ENCODE assay signal across 1 cellular context in the genomic region with DNA sequence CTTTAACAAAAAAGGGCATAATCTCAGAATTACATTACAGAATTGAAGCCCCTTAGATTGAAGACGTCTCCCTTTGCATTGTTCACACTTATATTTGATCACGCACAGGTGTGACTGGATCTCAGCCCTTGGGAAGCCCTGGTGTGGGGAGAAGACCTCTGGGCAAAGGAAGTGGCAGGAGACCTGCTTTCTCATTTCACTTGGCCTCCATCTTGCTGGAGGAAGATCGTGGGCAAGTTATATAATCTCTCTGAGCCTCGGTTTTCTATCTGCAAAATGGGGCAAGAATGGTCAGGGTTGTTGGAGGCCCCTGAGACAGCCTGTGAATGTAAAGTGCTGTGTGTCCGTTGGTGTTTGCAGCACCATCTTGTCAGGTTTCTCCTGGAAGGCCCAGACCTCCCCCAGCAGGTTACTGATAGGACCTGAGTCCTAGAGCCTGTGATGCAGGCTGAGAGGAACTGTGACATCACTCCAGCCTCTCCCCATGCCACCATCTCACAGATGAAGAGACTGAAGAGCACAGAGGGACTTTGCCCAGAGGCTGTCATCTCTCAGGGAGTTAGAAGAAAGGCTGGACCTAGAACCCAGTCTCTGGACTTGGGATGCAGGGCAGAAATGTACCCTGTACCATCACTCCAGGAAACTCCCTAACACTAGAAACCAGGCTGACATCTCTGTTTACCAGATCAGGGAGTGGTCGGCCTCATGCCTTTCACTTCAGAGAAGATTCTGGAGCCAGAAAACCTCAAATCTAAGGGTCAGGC.
A peak's percentile ranks its signal among the peaks of the same experiment; 100 is the strongest.
TF ChIP-seq lines count a peak whose summit lies in the region.

No MANE protein-coding gene starts in this region.

TF ChIP-seq in HepG2, 621 proteins besides CTCF, POLR2A, EP300 and RAD21 (continued from another document and continues in another):
- TF ChIP-seq, protein P1, sequence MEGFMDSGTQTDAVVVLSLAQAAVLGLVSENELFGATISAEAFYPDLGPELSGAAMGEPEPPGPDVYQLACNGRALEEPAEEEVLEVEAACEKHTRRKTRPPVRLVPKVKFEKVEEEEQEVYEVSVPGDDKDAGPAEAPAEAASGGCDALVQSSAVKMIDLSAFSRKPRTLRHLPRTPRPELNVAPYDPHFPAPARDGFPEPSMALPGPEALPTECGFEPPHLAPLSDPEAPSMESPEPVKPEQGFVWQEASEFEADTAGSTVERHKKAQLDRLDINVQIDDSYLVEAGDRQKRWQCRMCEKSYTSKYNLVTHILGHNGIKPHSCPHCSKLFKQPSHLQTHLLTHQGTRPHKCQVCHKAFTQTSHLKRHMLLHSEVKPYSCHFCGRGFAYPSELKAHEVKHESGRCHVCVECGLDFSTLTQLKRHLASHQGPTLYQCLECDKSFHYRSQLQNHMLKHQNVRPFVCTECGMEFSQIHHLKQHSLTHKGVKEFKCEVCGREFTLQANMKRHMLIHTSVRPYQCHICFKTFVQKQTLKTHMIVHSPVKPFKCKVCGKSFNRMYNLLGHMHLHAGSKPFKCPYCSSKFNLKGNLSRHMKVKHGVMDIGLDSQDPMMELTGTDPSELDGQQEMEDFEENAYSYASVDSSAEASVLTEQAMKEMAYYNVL (CRISPR knock-in tag; IDR thresholded peaks at IDR 0.05; ENCODE audit: borderline replicate concordance): no peak
- TF ChIP-seq ZNF335 (CRISPR knock-in tag; IDR thresholded peaks at IDR 0.05) (no peak), ZNF230 (CRISPR knock-in tag; IDR thresholded peaks at IDR 0.05) (no peak), ATF7-NPFF (CRISPR knock-in tag; IDR thresholded peaks at IDR 0.05; ENCODE audit: low read depth) (no peak), FOSL2 (CRISPR knock-in tag; IDR thresholded peaks at IDR 0.05) (no peak), SOX6 (IDR thresholded peaks at IDR 0.05) (no peak), SOX6 (CRISPR knock-in tag; IDR thresholded peaks at IDR 0.05) (no peak), SCMH1 (CRISPR knock-in tag; IDR thresholded peaks at IDR 0.05; ENCODE audit: borderline replicate concordance) (no peak), HDAC2 (CRISPR knock-in tag; IDR thresholded peaks at IDR 0.05) (no peak), NONO (IDR thresholded peaks at IDR 0.05) (no peak), NONO (CRISPR knock-in tag; conservative IDR thresholded peaks at IDR 0.05) (no peak), ZNF557 (CRISPR knock-in tag; IDR thresholded peaks at IDR 0.05) (no peak), ZFP36L2 (CRISPR knock-in tag; IDR thresholded peaks at IDR 0.05) (no peak), ZNF780A (CRISPR knock-in tag; IDR thresholded peaks at IDR 0.05) (no peak), MTA3 (CRISPR knock-in tag; IDR thresholded peaks at IDR 0.05) (no peak), ZFP36 (IDR thresholded peaks at IDR 0.05; ENCODE audit: borderline replicate concordance, low read depth, low read length, partially characterized antibody) (no peak), SP140L (CRISPR knock-in tag; IDR thresholded peaks at IDR 0.05; ENCODE audit: borderline replicate concordance) (no peak), DMAP1 (CRISPR knock-in tag; IDR thresholded peaks at IDR 0.05) (no peak), SAFB2 (CRISPR knock-in tag; IDR thresholded peaks at IDR 0.05; ENCODE audit: borderline replicate concordance, low read depth) (0 out of 2 replicates have a peak, but pooled peaks have one; percentile 45), ZNF510 (CRISPR knock-in tag; IDR thresholded peaks at IDR 0.05; ENCODE audit: low read depth) (no peak), NRL (CRISPR knock-in tag; IDR thresholded peaks at IDR 0.05; ENCODE audit: borderline replicate concordance) (no peak), FOXO1 (CRISPR knock-in tag; IDR thresholded peaks at IDR 0.05) (no peak; the same call in 1 of the 2 replicates), ZNF543 (CRISPR knock-in tag; IDR thresholded peaks at IDR 0.05) (no peak), ZNF101 (CRISPR knock-in tag; IDR thresholded peaks at IDR 0.05; ENCODE audit: borderline replicate concordance, low read depth) (no peak), ZNF713 (CRISPR knock-in tag; IDR thresholded peaks at IDR 0.05) (no peak), HES4 (CRISPR knock-in tag; IDR thresholded peaks at IDR 0.05; ENCODE audit: borderline replicate concordance) (no peak), HOXA7 (CRISPR knock-in tag; IDR thresholded peaks at IDR 0.05) (no peak), CHD4 (IDR thresholded peaks at IDR 0.05; ENCODE audit: borderline replicate concordance, low read length) (peak; percentile 66; the same call in 1 of the 2 replicates), TEAD3 (CRISPR knock-in tag; optimal IDR thresholded peaks at IDR 0.05; ENCODE audit: borderline replicate concordance) (peak; percentile 29), PRPF4 (IDR thresholded peaks at IDR 0.05; ENCODE audit: low read depth, low read length, poor library complexity, severe bottlenecking) (no peak)
- TF ChIP-seq, protein P2, sequence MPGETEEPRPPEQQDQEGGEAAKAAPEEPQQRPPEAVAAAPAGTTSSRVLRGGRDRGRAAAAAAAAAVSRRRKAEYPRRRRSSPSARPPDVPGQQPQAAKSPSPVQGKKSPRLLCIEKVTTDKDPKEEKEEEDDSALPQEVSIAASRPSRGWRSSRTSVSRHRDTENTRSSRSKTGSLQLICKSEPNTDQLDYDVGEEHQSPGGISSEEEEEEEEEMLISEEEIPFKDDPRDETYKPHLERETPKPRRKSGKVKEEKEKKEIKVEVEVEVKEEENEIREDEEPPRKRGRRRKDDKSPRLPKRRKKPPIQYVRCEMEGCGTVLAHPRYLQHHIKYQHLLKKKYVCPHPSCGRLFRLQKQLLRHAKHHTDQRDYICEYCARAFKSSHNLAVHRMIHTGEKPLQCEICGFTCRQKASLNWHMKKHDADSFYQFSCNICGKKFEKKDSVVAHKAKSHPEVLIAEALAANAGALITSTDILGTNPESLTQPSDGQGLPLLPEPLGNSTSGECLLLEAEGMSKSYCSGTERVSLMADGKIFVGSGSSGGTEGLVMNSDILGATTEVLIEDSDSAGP (CRISPR knock-in tag; IDR thresholded peaks at IDR 0.05; ENCODE audit: borderline replicate concordance): no peak
- TF ChIP-seq, protein P3, sequence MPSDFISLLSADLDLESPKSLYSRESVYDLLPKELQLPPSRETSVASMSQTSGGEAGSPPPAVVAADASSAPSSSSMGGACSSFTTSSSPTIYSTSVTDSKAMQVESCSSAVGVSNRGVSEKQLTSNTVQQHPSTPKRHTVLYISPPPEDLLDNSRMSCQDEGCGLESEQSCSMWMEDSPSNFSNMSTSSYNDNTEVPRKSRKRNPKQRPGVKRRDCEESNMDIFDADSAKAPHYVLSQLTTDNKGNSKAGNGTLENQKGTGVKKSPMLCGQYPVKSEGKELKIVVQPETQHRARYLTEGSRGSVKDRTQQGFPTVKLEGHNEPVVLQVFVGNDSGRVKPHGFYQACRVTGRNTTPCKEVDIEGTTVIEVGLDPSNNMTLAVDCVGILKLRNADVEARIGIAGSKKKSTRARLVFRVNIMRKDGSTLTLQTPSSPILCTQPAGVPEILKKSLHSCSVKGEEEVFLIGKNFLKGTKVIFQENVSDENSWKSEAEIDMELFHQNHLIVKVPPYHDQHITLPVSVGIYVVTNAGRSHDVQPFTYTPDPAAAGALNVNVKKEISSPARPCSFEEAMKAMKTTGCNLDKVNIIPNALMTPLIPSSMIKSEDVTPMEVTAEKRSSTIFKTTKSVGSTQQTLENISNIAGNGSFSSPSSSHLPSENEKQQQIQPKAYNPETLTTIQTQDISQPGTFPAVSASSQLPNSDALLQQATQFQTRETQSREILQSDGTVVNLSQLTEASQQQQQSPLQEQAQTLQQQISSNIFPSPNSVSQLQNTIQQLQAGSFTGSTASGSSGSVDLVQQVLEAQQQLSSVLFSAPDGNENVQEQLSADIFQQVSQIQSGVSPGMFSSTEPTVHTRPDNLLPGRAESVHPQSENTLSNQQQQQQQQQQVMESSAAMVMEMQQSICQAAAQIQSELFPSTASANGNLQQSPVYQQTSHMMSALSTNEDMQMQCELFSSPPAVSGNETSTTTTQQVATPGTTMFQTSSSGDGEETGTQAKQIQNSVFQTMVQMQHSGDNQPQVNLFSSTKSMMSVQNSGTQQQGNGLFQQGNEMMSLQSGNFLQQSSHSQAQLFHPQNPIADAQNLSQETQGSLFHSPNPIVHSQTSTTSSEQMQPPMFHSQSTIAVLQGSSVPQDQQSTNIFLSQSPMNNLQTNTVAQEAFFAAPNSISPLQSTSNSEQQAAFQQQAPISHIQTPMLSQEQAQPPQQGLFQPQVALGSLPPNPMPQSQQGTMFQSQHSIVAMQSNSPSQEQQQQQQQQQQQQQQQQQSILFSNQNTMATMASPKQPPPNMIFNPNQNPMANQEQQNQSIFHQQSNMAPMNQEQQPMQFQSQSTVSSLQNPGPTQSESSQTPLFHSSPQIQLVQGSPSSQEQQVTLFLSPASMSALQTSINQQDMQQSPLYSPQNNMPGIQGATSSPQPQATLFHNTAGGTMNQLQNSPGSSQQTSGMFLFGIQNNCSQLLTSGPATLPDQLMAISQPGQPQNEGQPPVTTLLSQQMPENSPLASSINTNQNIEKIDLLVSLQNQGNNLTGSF (CRISPR knock-in tag; IDR thresholded peaks at IDR 0.05): no peak
- TF ChIP-seq, protein P4, sequence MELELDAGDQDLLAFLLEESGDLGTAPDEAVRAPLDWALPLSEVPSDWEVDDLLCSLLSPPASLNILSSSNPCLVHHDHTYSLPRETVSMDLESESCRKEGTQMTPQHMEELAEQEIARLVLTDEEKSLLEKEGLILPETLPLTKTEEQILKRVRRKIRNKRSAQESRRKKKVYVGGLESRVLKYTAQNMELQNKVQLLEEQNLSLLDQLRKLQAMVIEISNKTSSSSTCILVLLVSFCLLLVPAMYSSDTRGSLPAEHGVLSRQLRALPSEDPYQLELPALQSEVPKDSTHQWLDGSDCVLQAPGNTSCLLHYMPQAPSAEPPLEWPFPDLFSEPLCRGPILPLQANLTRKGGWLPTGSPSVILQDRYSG (CRISPR knock-in tag; IDR thresholded peaks at IDR 0.05): no peak
- TF ChIP-seq, protein P5, sequence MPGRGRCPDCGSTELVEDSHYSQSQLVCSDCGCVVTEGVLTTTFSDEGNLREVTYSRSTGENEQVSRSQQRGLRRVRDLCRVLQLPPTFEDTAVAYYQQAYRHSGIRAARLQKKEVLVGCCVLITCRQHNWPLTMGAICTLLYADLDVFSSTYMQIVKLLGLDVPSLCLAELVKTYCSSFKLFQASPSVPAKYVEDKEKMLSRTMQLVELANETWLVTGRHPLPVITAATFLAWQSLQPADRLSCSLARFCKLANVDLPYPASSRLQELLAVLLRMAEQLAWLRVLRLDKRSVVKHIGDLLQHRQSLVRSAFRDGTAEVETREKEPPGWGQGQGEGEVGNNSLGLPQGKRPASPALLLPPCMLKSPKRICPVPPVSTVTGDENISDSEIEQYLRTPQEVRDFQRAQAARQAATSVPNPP (CRISPR knock-in tag; IDR thresholded peaks at IDR 0.05): no peak
- TF ChIP-seq, protein P6, sequence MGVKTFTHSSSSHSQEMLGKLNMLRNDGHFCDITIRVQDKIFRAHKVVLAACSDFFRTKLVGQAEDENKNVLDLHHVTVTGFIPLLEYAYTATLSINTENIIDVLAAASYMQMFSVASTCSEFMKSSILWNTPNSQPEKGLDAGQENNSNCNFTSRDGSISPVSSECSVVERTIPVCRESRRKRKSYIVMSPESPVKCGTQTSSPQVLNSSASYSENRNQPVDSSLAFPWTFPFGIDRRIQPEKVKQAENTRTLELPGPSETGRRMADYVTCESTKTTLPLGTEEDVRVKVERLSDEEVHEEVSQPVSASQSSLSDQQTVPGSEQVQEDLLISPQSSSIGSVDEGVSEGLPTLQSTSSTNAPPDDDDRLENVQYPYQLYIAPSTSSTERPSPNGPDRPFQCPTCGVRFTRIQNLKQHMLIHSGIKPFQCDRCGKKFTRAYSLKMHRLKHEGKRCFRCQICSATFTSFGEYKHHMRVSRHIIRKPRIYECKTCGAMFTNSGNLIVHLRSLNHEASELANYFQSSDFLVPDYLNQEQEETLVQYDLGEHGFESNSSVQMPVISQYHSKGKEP (CRISPR knock-in tag; IDR thresholded peaks at IDR 0.05): no peak
